ENCODE assay signal across 1 cellular context in the genomic region with DNA sequence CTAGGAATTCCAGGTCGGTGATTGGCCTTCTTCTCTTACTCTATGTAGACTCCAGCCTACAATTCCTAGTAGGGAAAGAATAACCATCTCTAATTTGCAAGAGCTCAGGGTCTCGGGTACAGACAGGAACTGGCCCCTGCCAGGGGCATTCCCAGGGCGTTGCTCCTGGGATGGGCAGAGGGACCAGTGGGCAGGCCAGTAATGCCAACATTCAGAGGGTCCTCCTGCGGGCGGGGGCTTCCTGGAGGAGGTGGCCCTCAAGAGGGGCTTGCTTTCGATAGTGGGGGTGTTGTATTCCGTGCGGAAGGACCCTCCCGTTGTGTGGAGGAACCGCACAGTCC.
TF ChIP-seq lines count a peak whose summit lies in the region.

No MANE protein-coding gene starts in this region.

TF ChIP-seq in IMR-90, 13 proteins besides CTCF, POLR2A, EP300 and RAD21:
- TF ChIP-seq, protein P1, sequence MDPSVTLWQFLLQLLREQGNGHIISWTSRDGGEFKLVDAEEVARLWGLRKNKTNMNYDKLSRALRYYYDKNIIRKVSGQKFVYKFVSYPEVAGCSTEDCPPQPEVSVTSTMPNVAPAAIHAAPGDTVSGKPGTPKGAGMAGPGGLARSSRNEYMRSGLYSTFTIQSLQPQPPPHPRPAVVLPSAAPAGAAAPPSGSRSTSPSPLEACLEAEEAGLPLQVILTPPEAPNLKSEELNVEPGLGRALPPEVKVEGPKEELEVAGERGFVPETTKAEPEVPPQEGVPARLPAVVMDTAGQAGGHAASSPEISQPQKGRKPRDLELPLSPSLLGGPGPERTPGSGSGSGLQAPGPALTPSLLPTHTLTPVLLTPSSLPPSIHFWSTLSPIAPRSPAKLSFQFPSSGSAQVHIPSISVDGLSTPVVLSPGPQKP (IDR thresholded peaks at IDR 0.05; ENCODE audit: borderline replicate concordance, low read depth, low read length), result no peak
- TF ChIP-seq RFX5 (IDR thresholded peaks at IDR 0.05; ENCODE audit: low read depth, low read length) (no peak), NFE2L2 (IDR thresholded peaks at IDR 0.05; ENCODE audit: low read depth, low read length) (no peak)
